14 cellular contexts compared by ENCODE assay signal in genomic region chr7:90238583-90238982, GRCh38.
"Had no signal": no experiment of that assay in that cellular context is flagged by ENCODE, and none has a peak within 500 bp of the region (broad histone marks: within the 10 kb centered on the region; RNA-seq: fewer than 3 reads in every experiment).

No MANE protein-coding gene starts in this region.

- H3K9me3 ChIP-seq: adrenal gland, upper lobe of left lung had no signal

- H3K4me1 ChIP-seq: adrenal gland, upper lobe of left lung had no signal

- H3K27ac ChIP-seq: adrenal gland, epithelial cell of prostate, skin epidermis, upper lobe of left lung, WERI-Rb-1 had no signal

- H3K27me3 ChIP-seq: adrenal gland, upper lobe of left lung had no signal

- ATAC-seq: natural killer cell treated with Interleukin-12 subunit alpha and Interleukin-12 subunit beta and Interleukin-15 and Interleukin-18, amount 100 ng/mL, for 72 hours; right cardiac atrium; stimulated activated naive CD8-positive, alpha-beta T cell treated with anti-CD3 and anti-CD28 coated beads, Interleukin-15, amount 100 ng/mL, for 72 hours had no signal

- H3K4me3 ChIP-seq: adrenal gland, skin epidermis, upper lobe of left lung had no signal

- H3K4me3 Mint-ChIP-seq: natural killer cell treated with Interleukin-12 subunit alpha and Interleukin-12 subunit beta and Interleukin-15 and Interleukin-18, amount 100 ng/mL, for 72 hours; stimulated activated naive CD8-positive, alpha-beta T cell treated with anti-CD3 and anti-CD28 coated beads, Interleukin-15, amount 100 ng/mL, for 72 hours had no signal

- H3K9me3 Mint-ChIP-seq: natural killer cell treated with Interleukin-12 subunit alpha and Interleukin-12 subunit beta and Interleukin-15 and Interleukin-18, amount 100 ng/mL, for 72 hours; stimulated activated naive CD8-positive, alpha-beta T cell treated with anti-CD3 and anti-CD28 coated beads, Interleukin-15, amount 100 ng/mL, for 72 hours had no signal

- DNase-seq: activated CD4-positive, alpha-beta T cell treated with anti-CD3 and anti-CD28 coated beads, Interleukin-2, amount 50 U/mL, for 48 hours; activated naive CD4-positive, alpha-beta T cell treated with anti-CD3 and anti-CD28 coated beads, Interleukin-2, amount 50 U/mL, for 16 hours; adrenal gland; foreskin melanocyte; kidney glomerular epithelial cell; nucleus accumbens; right cardiac atrium; stimulated activated naive CD8-positive, alpha-beta T cell treated with anti-CD3 and anti-CD28 coated beads, Interleukin-15, amount 100 ng/mL, for 72 hours; upper lobe of left lung had no signal

- H3K27ac Mint-ChIP-seq: natural killer cell treated with Interleukin-12 subunit alpha and Interleukin-12 subunit beta and Interleukin-15 and Interleukin-18, amount 100 ng/mL, for 72 hours; progenitor cell of endocrine pancreas; stimulated activated naive CD8-positive, alpha-beta T cell treated with anti-CD3 and anti-CD28 coated beads, Interleukin-15, amount 100 ng/mL, for 72 hours had no signal

- H3K36me3 ChIP-seq: adrenal gland, upper lobe of left lung, WERI-Rb-1 had no signal
